Comparison of ENCODE assay signal across 8 cellular contexts in the genomic region with DNA sequence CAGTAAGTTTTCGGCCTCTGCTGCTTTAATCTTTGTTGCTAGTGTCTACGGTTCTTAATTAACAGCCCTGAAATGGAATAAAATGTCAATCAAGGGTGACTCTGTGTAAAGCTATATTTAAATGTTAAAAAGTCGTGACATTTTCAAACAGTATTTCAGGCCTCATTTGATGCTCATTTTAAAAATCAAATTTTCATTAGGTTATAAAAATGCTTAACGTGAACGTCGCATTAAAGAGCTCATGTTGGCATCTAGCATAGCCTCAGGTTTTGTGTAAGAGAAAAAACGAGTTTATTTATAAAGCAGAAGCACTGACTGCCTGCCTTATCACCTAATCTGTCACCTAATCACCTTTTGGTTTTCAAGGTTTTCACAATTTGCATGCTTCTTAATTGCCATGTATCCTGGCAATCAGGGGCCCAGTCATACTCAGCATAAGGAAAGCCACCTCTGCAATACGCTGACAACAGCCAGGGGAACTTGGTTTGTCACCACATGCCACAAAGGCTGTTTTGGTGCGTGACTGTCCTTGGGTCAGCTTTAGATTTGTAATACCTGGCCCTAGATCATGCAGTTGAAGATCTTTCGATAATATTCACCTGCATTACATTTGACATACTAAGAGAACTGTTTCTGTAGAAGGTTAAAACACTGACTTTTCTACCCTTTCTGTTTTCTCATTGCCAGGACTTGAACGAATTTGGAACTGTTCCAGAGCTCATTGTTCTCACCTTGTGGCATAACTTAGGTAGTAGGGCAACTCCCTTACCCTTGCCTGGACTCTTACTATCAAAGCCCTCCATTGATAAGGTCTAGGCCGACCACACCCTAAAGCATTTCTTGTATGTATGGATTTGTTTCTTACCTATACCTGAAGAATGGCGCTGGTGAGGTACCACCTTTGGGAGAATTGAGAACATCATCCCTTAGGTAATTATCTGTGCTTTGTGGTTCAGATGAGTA.
A peak's percentile ranks its signal among the peaks of the same experiment; 100 is the strongest.
DNase-seq lines count a peak whose midpoint lies in the region; ATAC-seq, FAIRE-seq and TF ChIP-seq lines count a peak whose summit lies in the region.

No MANE protein-coding gene starts in this region.

- no peaks in the 10 kb centered on the region for H4K20me1 ChIP-seq in MM.1S (ENCODE audit: insufficient read depth, low read length)

- H3K4me3 ChIP-seq in MM.1S (ENCODE audit: low read length), result no peak overlapping the region

- H3K9me3 ChIP-seq in MM.1S (replicated peaks; ENCODE audit: insufficient read depth, low read length), result no peaks in the 10 kb centered on the region

- no peaks in the 10 kb centered on the region for H3K36me3 Mint-ChIP-seq in effector memory CD8-positive, alpha-beta T cell (ENCODE audit: insufficient read depth)

- H3K9me3 Mint-ChIP-seq in effector memory CD8-positive, alpha-beta T cell, result no peaks in the 10 kb centered on the region

- no peaks in the 10 kb centered on the region for H3F3A ChIP-seq in MM.1S (ENCODE audit: insufficient read depth, low read length)

- no peak overlapping the region for H3K4me2 ChIP-seq in MM.1S (ENCODE audit: low read depth, low read length)

- H3K36me3 ChIP-seq in MM.1S (replicated peaks; ENCODE audit: insufficient read depth, low read length), result no peaks in the 10 kb centered on the region

- ATAC-seq in effector memory CD8-positive, alpha-beta T cell (replicated peaks), result peak; percentile 55
- ATAC-seq in HG02642 (IDR thresholded peaks at IDR 0.05; ENCODE audit: poor library complexity, unreplicated experiment), result no peak

- H3K27ac Mint-ChIP-seq in effector memory CD8-positive, alpha-beta T cell, result peak overlapping the region; percentile 81 to 84

- TF ChIP-seq CTCF in MM.1S (IDR thresholded peaks at IDR 0.05; ENCODE audit: low read length), result no peak

- peak overlapping the region; percentile 51 to 60 for H3K4me3 Mint-ChIP-seq in effector memory CD8-positive, alpha-beta T cell

- FAIRE-seq in GM19239 (lab: Jason Lieb, UNC), result peak; percentile 21

- no peaks in the 10 kb centered on the region for H3K4me1 ChIP-seq in MM.1S (ENCODE audit: low read length)

- no peak overlapping the region for H3K27ac ChIP-seq in MM.1S (ENCODE audit: low read length)

- peaks cover 7 to 27% of the 10 kb centered on the region in 2 donors for H3K27me3 Mint-ChIP-seq in effector memory CD8-positive, alpha-beta T cell

- H3K27me3 ChIP-seq in MM.1S (replicated peaks; ENCODE audit: insufficient read depth, low read length), result peaks cover 29% of the 10 kb centered on the region

- H3K79me2 ChIP-seq in MM.1S (ENCODE audit: low read length), result no peaks in the 10 kb centered on the region

- H3K9me2 ChIP-seq in MM.1S (replicated peaks; ENCODE audit: insufficient read depth, low read length), result no peaks in the 10 kb centered on the region

- no peak for DNase-seq in GM19239 (ENCODE audit: insufficient read length, low spot score)
- peak; percentile 19 for DNase-seq in RPMI7951 (ENCODE audit: low read depth)
- peak in 1 of 3 experiments; percentile 3 for DNase-seq in effector memory CD8-positive, alpha-beta T cell
- DNase-seq in stimulated activated CD4-positive, alpha-beta T cell treated with anti-CD3 and anti-CD28 coated beads, Interleukin-2, amount 100 ng/mL, for 48 hours, result peak; percentile 28 to 43
- no peak for DNase-seq in central memory CD4-positive, alpha-beta T cell
- no peak for DNase-seq in AML-193 (lab: John Stamatoyannopoulos, UW)
- no peak for DNase-seq in MM.1S

- peaks cover 16 to 28% of the 10 kb centered on the region in 2 donors for H3K4me1 Mint-ChIP-seq in effector memory CD8-positive, alpha-beta T cell (ENCODE audit: low read depth in 2 of 2)

- no peak overlapping the region for H2AFZ ChIP-seq in MM.1S (ENCODE audit: low read length)

- no peak overlapping the region for H3K9ac ChIP-seq in MM.1S (ENCODE audit: low read length)

Comparison
In these comparisons a context has a peak if more than half of its experiments do, and no peak if none do; other contexts are left out.
1. DNase-seq: peak in RPMI7951 (single experiment) and stimulated activated CD4-positive, alpha-beta T cell treated with anti-CD3 and anti-CD28 coated beads, Interleukin-2, amount 100 ng/mL, for 48 hours (2 of 2); none in GM19239 (single experiment), central memory CD4-positive, alpha-beta T cell (single experiment), AML-193 (0 of 2) and MM.1S (single experiment).